Comparison of ENCODE assay signal across 14 cellular contexts in genomic region chr18:60145776-60146175, GRCh38.
DNase-seq lines count a peak whose midpoint lies in the region; ATAC-seq and TF ChIP-seq lines count a peak whose summit lies in the region.
"Had no signal": no experiment of that assay in that cellular context is flagged by ENCODE, and none has a peak within 500 bp of the region (broad histone marks: within the 10 kb centered on the region; RNA-seq: fewer than 3 reads in every experiment).

No MANE protein-coding gene starts in this region.

- no peak overlapping the region for H3K4me3 ChIP-seq in Caco-2 (ENCODE audit: low read depth, low read length)
- H3K4me3 ChIP-seq: thoracic aorta had no signal

- H3K9me3 ChIP-seq in Caco-2, result no peaks in the 10 kb centered on the region
- H3K9me3 ChIP-seq: thoracic aorta had no signal

- H3K27me3 ChIP-seq in Caco-2 (replicated peaks; ENCODE audit: control insufficient read depth, insufficient read depth, low read length), result no peaks in the 10 kb centered on the region

- BruUV-seq in Caco-2 (replicated peaks; lab: Mats Ljungman, UMichigan), result no TSS peak

- no peak overlapping the region for H3K4me3 Mint-ChIP-seq in stimulated activated memory B cell treated with anti-CD40 and anti-IgM and Interleukin-4, amounts not matched to agents 10 μg/mL and 1 μg/mL and 100 μg/mL, for 72 hours
- no peak overlapping the region for H3K4me3 Mint-ChIP-seq in Caco-2 (ENCODE audit: unreplicated experiment)
- H3K4me3 Mint-ChIP-seq: activated CD8-positive, alpha-beta T cell treated with anti-CD3 and anti-CD28 coated beads, Interleukin-2, amount 10 ng/mL, durations not matched to agents 7 days and 5 days; activated naive CD4-positive, alpha-beta T cell treated with anti-CD3 and anti-CD28 coated beads, Interleukin-2, amount 10 ng/mL, durations not matched to agents 7 days and 5 days; natural killer cell treated with Interleukin-12 subunit alpha and Interleukin-12 subunit beta and Interleukin-15 and Interleukin-18, amount 100 ng/mL, for 72 hours had no signal

- peak overlapping the region; percentile 40 for H3K27ac Mint-ChIP-seq in stimulated activated memory B cell treated with anti-CD40 and anti-IgM and Interleukin-4, amounts not matched to agents 10 μg/mL and 1 μg/mL and 100 μg/mL, for 72 hours
- H3K27ac Mint-ChIP-seq in Caco-2 (ENCODE audit: unreplicated experiment), result no peak overlapping the region
- H3K27ac Mint-ChIP-seq: activated CD8-positive, alpha-beta T cell treated with anti-CD3 and anti-CD28 coated beads, Interleukin-2, amount 10 ng/mL, durations not matched to agents 7 days and 5 days; activated naive CD4-positive, alpha-beta T cell treated with anti-CD3 and anti-CD28 coated beads, Interleukin-2, amount 10 ng/mL, durations not matched to agents 7 days and 5 days; natural killer cell treated with Interleukin-12 subunit alpha and Interleukin-12 subunit beta and Interleukin-15 and Interleukin-18, amount 100 ng/mL, for 72 hours had no signal

- intact Hi-C loops in Caco-2 (cut with micrococcal nuclease; ENCODE audit: unreplicated experiment), result no loop called here

- DNase-seq in GM19240 (ENCODE audit: insufficient read length, low spot score) (no peak), Caco-2 (no peak)
- DNase-seq: activated CD8-positive, alpha-beta T cell treated with anti-CD3 and anti-CD28 coated beads, Interleukin-2, amount 10 ng/mL, durations not matched to agents 7 days and 5 days; activated naive CD4-positive, alpha-beta T cell treated with anti-CD3 and anti-CD28 coated beads, Interleukin-2, amount 10 ng/mL, durations not matched to agents 7 days and 5 days; head of caudate nucleus; NCI-H226 had no signal

- ATAC-seq in GM19035 (IDR thresholded peaks at IDR 0.05; ENCODE audit: unreplicated experiment), result peak; percentile 26
- ATAC-seq in HG02642 (IDR thresholded peaks at IDR 0.05; ENCODE audit: poor library complexity, unreplicated experiment), result peak; percentile 32
- peak; percentile 8 for ATAC-seq in HG03469 (IDR thresholded peaks at IDR 0.05; ENCODE audit: unreplicated experiment)
- peak; percentile 38 for ATAC-seq in stimulated activated memory B cell treated with anti-CD40 and anti-IgM and Interleukin-4, amounts not matched to agents 10 μg/mL and 1 μg/mL and 100 μg/mL, for 72 hours
- no peak for ATAC-seq in esophagus mucosa
- ATAC-seq: activated CD8-positive, alpha-beta T cell treated with anti-CD3 and anti-CD28 coated beads, Interleukin-2, amount 10 ng/mL, durations not matched to agents 7 days and 5 days; left lobe of liver; natural killer cell treated with Interleukin-12 subunit alpha and Interleukin-12 subunit beta and Interleukin-15 and Interleukin-18, amount 100 ng/mL, for 72 hours had no signal

- CTCF ChIA-PET in Caco-2 (lab: Charles Lee), result no interaction called here

- H3K4me1 ChIP-seq in Caco-2, result no peaks in the 10 kb centered on the region

- H3K4me1 Mint-ChIP-seq in stimulated activated memory B cell treated with anti-CD40 and anti-IgM and Interleukin-4, amounts not matched to agents 10 μg/mL and 1 μg/mL and 100 μg/mL, for 72 hours, result peaks cover 14% of the 10 kb centered on the region
- H3K4me1 Mint-ChIP-seq in Caco-2 (ENCODE audit: low read depth, unreplicated experiment), result no peaks in the 10 kb centered on the region
- H3K4me1 Mint-ChIP-seq: activated naive CD4-positive, alpha-beta T cell treated with anti-CD3 and anti-CD28 coated beads, Interleukin-2, amount 10 ng/mL, durations not matched to agents 7 days and 5 days had no signal

- H3K36me3 Mint-ChIP-seq in stimulated activated memory B cell treated with anti-CD40 and anti-IgM and Interleukin-4, amounts not matched to agents 10 μg/mL and 1 μg/mL and 100 μg/mL, for 72 hours, result no peaks in the 10 kb centered on the region
- H3K36me3 Mint-ChIP-seq in Caco-2 (ENCODE audit: insufficient read depth, unreplicated experiment), result no peaks in the 10 kb centered on the region
- H3K36me3 Mint-ChIP-seq: activated naive CD4-positive, alpha-beta T cell treated with anti-CD3 and anti-CD28 coated beads, Interleukin-2, amount 10 ng/mL, durations not matched to agents 7 days and 5 days; natural killer cell treated with Interleukin-12 subunit alpha and Interleukin-12 subunit beta and Interleukin-15 and Interleukin-18, amount 100 ng/mL, for 72 hours had no signal

- no peaks in the 10 kb centered on the region for H3K9me3 Mint-ChIP-seq in stimulated activated memory B cell treated with anti-CD40 and anti-IgM and Interleukin-4, amounts not matched to agents 10 μg/mL and 1 μg/mL and 100 μg/mL, for 72 hours
- no peaks in the 10 kb centered on the region for H3K9me3 Mint-ChIP-seq in Caco-2 (ENCODE audit: unreplicated experiment)
- H3K9me3 Mint-ChIP-seq: activated naive CD4-positive, alpha-beta T cell treated with anti-CD3 and anti-CD28 coated beads, Interleukin-2, amount 10 ng/mL, durations not matched to agents 7 days and 5 days had no signal

- POLR2A ChIA-PET in Caco-2 (lab: Charles Lee), result no interaction called here

- peaks cover 14% of the 10 kb centered on the region for H3K27me3 Mint-ChIP-seq in stimulated activated memory B cell treated with anti-CD40 and anti-IgM and Interleukin-4, amounts not matched to agents 10 μg/mL and 1 μg/mL and 100 μg/mL, for 72 hours
- peaks cover 2% of the 10 kb centered on the region for H3K27me3 Mint-ChIP-seq in Caco-2 (ENCODE audit: insufficient read depth, unreplicated experiment)
- H3K27me3 Mint-ChIP-seq: activated naive CD4-positive, alpha-beta T cell treated with anti-CD3 and anti-CD28 coated beads, Interleukin-2, amount 10 ng/mL, durations not matched to agents 7 days and 5 days had no signal

- TF ChIP-seq CTCF in Caco-2 (IDR thresholded peaks at IDR 0.05; ENCODE audit: insufficient read depth in 1 of 2, low read depth in 1 of 2, low read length in 1 of 2, severe bottlenecking in 1 of 2, unreplicated experiment in 1 of 2), result no peak

- H3K36me3 ChIP-seq in Caco-2 (ENCODE audit: control insufficient read depth, insufficient read depth, low read length), result no peaks in the 10 kb centered on the region
- H3K36me3 ChIP-seq: thoracic aorta had no signal
